Comparison of ENCODE assay signal across 18 cellular contexts in the genomic region with DNA sequence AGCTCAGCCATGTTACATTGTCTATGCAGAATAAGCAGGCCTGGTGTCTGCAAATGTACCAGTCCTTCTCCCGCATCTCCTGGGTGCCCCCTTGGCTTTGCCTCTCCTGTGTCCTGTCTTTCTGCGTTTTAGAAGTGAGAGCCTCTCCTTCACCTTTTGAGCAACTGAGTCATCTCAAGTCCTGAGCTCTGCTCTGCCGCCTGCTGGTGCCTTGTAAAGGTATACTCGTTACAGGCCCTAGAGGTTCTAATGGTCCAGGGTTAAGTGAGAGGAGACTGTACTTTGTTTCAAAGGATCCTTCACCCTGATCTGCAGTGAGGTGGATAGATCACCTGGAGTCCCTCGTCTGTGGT. TPM values are rescaled to one million over a fixed set of nuclear protein-coding genes. Genes with fewer than 3 reads are reported as not detected.
DNase-seq lines count a peak whose midpoint lies in the region; ATAC-seq, FAIRE-seq and TF ChIP-seq lines count a peak whose summit lies in the region.
"Had no signal": no experiment of that assay in that cellular context is flagged by ENCODE, and none has a peak within 500 bp of the region (broad histone marks: within the 10 kb centered on the region; RNA-seq: fewer than 3 reads in every experiment).

No MANE protein-coding gene starts in this region.

- WGBS in trophoblast cell (ENCODE audit: extremely low coverage, insufficient coverage, insufficient read length), result no CpG with 5 or more reads among the region's 5 CpGs

- H3K4ac ChIP-seq in trophoblast cell (ENCODE audit: low read depth, low read length), result no peak overlapping the region

- intact Hi-C loops in activated naive CD4-positive, alpha-beta T cell treated with anti-CD3 and anti-CD28 coated beads for 36 hours (cut with micrococcal nuclease), result loop anchor here (5.0 kb wide), 1 partner anchor 253 kb away; a partner anchor contains a TSS

- no peak overlapping the region for H3K18ac ChIP-seq in trophoblast cell (ENCODE audit: low read length)

- no peaks in the 10 kb centered on the region for H3K79me1 ChIP-seq in trophoblast cell (ENCODE audit: low read length)

- no peaks in the 10 kb centered on the region for H3K27me3 Mint-ChIP-seq in activated naive CD4-positive, alpha-beta T cell treated with anti-CD3 and anti-CD28 coated beads for 36 hours (ENCODE audit: low read depth)

- H3K36me3 ChIP-seq in OCI-LY1 (ENCODE audit: insufficient read depth, low read length) (peaks cover 83% of the 10 kb centered on the region; the same call in 1 of the 2 replicates), bronchial epithelial cell (ENCODE audit: control insufficient read depth, insufficient read depth, low read length) (peaks cover 14% of the 10 kb centered on the region), trophoblast cell (ENCODE audit: control insufficient read depth in 1 of 2, insufficient read depth in 2 of 2, low read length in 2 of 2) (peaks cover 38 to 41% of the 10 kb centered on the region in 2 experiments)

- peaks cover 59% of the 10 kb centered on the region for H3K4me1 Mint-ChIP-seq in activated naive CD4-positive, alpha-beta T cell treated with anti-CD3 and anti-CD28 coated beads for 36 hours (ENCODE audit: low read depth)

- no peak overlapping the region for H2BK120ac ChIP-seq in trophoblast cell (ENCODE audit: insufficient read depth, low read length, poor library complexity)

- no peak overlapping the region for H2BK5ac ChIP-seq in trophoblast cell (ENCODE audit: low read depth, low read length, poor library complexity)

- no peak overlapping the region for H3K23ac ChIP-seq in trophoblast cell (ENCODE audit: low read length)

- peaks cover 26% of the 10 kb centered on the region for H3K36me3 Mint-ChIP-seq in activated naive CD4-positive, alpha-beta T cell treated with anti-CD3 and anti-CD28 coated beads for 36 hours (ENCODE audit: low read depth)

- H2AFZ ChIP-seq in OCI-LY1 (ENCODE audit: low read length) (no peak overlapping the region), trophoblast cell (ENCODE audit: insufficient read depth, low read length, poor library complexity) (no peak overlapping the region)
- H2AFZ ChIP-seq: parathyroid adenoma had no signal

- H3K9me3 ChIP-seq in OCI-LY1 (ENCODE audit: low read length) (no peaks in the 10 kb centered on the region), trophoblast cell (ENCODE audit: insufficient read depth, low read depth, low read length) (no peaks in the 10 kb centered on the region)

- H4K20me1 ChIP-seq in OCI-LY1 (ENCODE audit: insufficient read depth, low read length), result no peaks in the 10 kb centered on the region

- no peak overlapping the region for H3K4me3 Mint-ChIP-seq in activated naive CD4-positive, alpha-beta T cell treated with anti-CD3 and anti-CD28 coated beads for 36 hours

- no peak overlapping the region for H3K9ac ChIP-seq in OCI-LY1 (ENCODE audit: low read length)
- H3K9ac ChIP-seq in trophoblast cell (ENCODE audit: low read length), result no peak overlapping the region
- H3K9ac ChIP-seq: parathyroid adenoma had no signal

- no peak overlapping the region for H3K27ac Mint-ChIP-seq in activated naive CD4-positive, alpha-beta T cell treated with anti-CD3 and anti-CD28 coated beads for 36 hours

- ATAC-seq in GM18861 (IDR thresholded peaks at IDR 0.05; ENCODE audit: unreplicated experiment), result no peak
- ATAC-seq: activated naive CD4-positive, alpha-beta T cell treated with anti-CD3 and anti-CD28 coated beads, Interleukin-2, amount 50 U/mL, for 72 hours had no signal

- H3K4me1 ChIP-seq in OCI-LY1 (ENCODE audit: insufficient read depth, low read length, severe bottlenecking), result peaks cover 20% of the 10 kb centered on the region
- H3K4me1 ChIP-seq in trophoblast cell (ENCODE audit: control insufficient read depth in 1 of 2, insufficient read depth in 2 of 2, low read length in 2 of 2), result no peaks in the 10 kb centered on the region
- H3K4me1 ChIP-seq: parathyroid adenoma had no signal

- no peaks in the 10 kb centered on the region for H3K9me2 ChIP-seq in OCI-LY1 (ENCODE audit: low read depth, low read length)

- H3K4me3 ChIP-seq in OCI-LY1 (ENCODE audit: low read depth, low read length, poor library complexity, severe bottlenecking), result no peak overlapping the region
- no peak overlapping the region for H3K4me3 ChIP-seq in bronchial epithelial cell (ENCODE audit: low read depth, low read length)
- no peak overlapping the region for H3K4me3 ChIP-seq in trophoblast cell (ENCODE audit: low read depth, low read length)

- H3K4me2 ChIP-seq in OCI-LY1 (ENCODE audit: low read length) (no peak overlapping the region), trophoblast cell (ENCODE audit: low read length) (no peak overlapping the region)

- no peak overlapping the region for H3K14ac ChIP-seq in trophoblast cell (ENCODE audit: low read length)

- H3K27ac ChIP-seq in OCI-LY1 (ENCODE audit: low read depth, low read length, poor library complexity, severe bottlenecking), result no peak overlapping the region
- H3K27ac ChIP-seq in trophoblast cell (ENCODE audit: low read depth, low read length), result no peak overlapping the region
- H3K27ac ChIP-seq: epithelial cell of prostate, parathyroid adenoma, RWPE1 had no signal

- CTCF ChIA-PET in activated naive CD4-positive, alpha-beta T cell treated with anti-CD3 and anti-CD28 coated beads for 36 hours (lab: Charles Lee), result interaction anchor here (1.3 to 3.1 kb wide), 2 partner anchors 10 to 16 kb away, joined by 5 to 16 read pairs; no protein-coding TSS in a partner anchor

- no peaks in the 10 kb centered on the region for H3F3A ChIP-seq in OCI-LY1 (ENCODE audit: insufficient read depth, low read length)

- DNase-seq in activated naive CD4-positive, alpha-beta T cell treated with anti-CD3 and anti-CD28 coated beads for 36 hours, result peak; percentile 38
- no peak for DNase-seq in activated naive CD4-positive, alpha-beta T cell treated with anti-CD3 and anti-CD28 coated beads, Interleukin-2, amount 50 U/mL, for 16 hours
- DNase-seq in bronchial epithelial cell (ENCODE audit: low read depth) (peak; percentile 22), trophoblast cell (peak; percentile 8 to 60), DMS79 treated with DMSO at 0.1 percent for 48 hours (lab: John Stamatoyannopoulos, UW) (no peak), cerebellar cortex (ENCODE audit: low spot score) (no peak)
- DNase-seq: cerebellar nuclear complex, kidney glomerular epithelial cell, NCI-H1694 treated with DMSO at 0.1 percent for 48 hours, NCI-H524 treated with DMSO at 0.1 percent for 48 hours, T-helper 1 cell had no signal

- no peaks in the 10 kb centered on the region for H3K9me3 Mint-ChIP-seq in activated naive CD4-positive, alpha-beta T cell treated with anti-CD3 and anti-CD28 coated beads for 36 hours
- H3K9me3 Mint-ChIP-seq: activated naive CD4-positive, alpha-beta T cell treated with anti-CD3 and anti-CD28 coated beads, Interleukin-2, amount 50 U/mL, for 72 hours had no signal

- no peak overlapping the region for H2BK12ac ChIP-seq in trophoblast cell (ENCODE audit: low read length)

- H4K8ac ChIP-seq in trophoblast cell (ENCODE audit: low read depth, low read length), result no peak overlapping the region

- no peak overlapping the region for H2AK5ac ChIP-seq in trophoblast cell (ENCODE audit: low read length)

- no peak for FAIRE-seq in bronchial epithelial cell (lab: Jason Lieb, UNC)

- H3K79me2 ChIP-seq in OCI-LY1 (ENCODE audit: insufficient read depth, low read length), result peaks cover 8% of the 10 kb centered on the region
- no peaks in the 10 kb centered on the region for H3K79me2 ChIP-seq in trophoblast cell (ENCODE audit: control insufficient read depth, insufficient read depth, low read length, poor library complexity)
- H3K79me2 ChIP-seq: parathyroid adenoma had no signal

- H4K91ac ChIP-seq in trophoblast cell (ENCODE audit: low read depth, low read length), result no peak overlapping the region

- TF ChIP-seq CTCF in OCI-LY1 (IDR thresholded peaks at IDR 0.05; ENCODE audit: low read length) (peak; percentile 54), bronchial epithelial cell (IDR thresholded peaks at IDR 0.05; ENCODE audit: insufficient read depth, low read length, severe bottlenecking) (peak; percentile 24)

- no peak overlapping the region for H4K12ac ChIP-seq in trophoblast cell (ENCODE audit: low read depth, low read length)

- no peaks in the 10 kb centered on the region for H3K27me3 ChIP-seq in OCI-LY1 (ENCODE audit: insufficient read depth, low read length)
- H3K27me3 ChIP-seq in bronchial epithelial cell (ENCODE audit: control insufficient read depth, insufficient read depth, low read length), result no peaks in the 10 kb centered on the region
- no peaks in the 10 kb centered on the region for H3K27me3 ChIP-seq in trophoblast cell (ENCODE audit: insufficient read depth, low read length)

RNA-seq across cellular contexts. Expression of a gene that starts 12.6 kb away (rescaled TPM):
- total RNA-seq in activated naive CD4-positive, alpha-beta T cell treated with anti-CD3 and anti-CD28 coated beads for 36 hours, result not detected
- 0.13 TPM in 1 of 2 replicates, not detected in the other for total RNA-seq in bronchial epithelial cell
- polyA plus RNA-seq in trophoblast cell (2013), result 0.04 and 0.08 TPM in 2 replicates
- total RNA-seq: activated naive CD4-positive, alpha-beta T cell treated with anti-CD3 and anti-CD28 coated beads, Interleukin-2, amount 50 U/mL, for 72 hours; LHCN-M2 had no signal

RNA-seq across cellular contexts. Expression of a gene that starts 31.9 kb away (rescaled TPM):
- 10 to 100 TPM; 25.8 to 28.1 TPM for total RNA-seq in activated naive CD4-positive, alpha-beta T cell treated with anti-CD3 and anti-CD28 coated beads for 36 hours
- total RNA-seq in bronchial epithelial cell, result 7.9 and 8.2 TPM in 2 replicates
- polyA plus RNA-seq in trophoblast cell (2013), result 12.9 and 13.5 TPM in 2 replicates

RNA-seq across cellular contexts. Expression of a gene that starts 40.8 kb away (rescaled TPM):
- 100 to 1,000 TPM in 1 of 2 experiments, 10 to 100 TPM in 1; 98.1 to 100 TPM for total RNA-seq in activated naive CD4-positive, alpha-beta T cell treated with anti-CD3 and anti-CD28 coated beads for 36 hours
- total RNA-seq in bronchial epithelial cell, result 177 and 188 TPM in 2 replicates
- polyA plus RNA-seq in trophoblast cell (2013), result 201 and 208 TPM in 2 replicates

Comparison
In these comparisons a context has a peak if more than half of its experiments do, and no peak if none do; other contexts are left out.
1. DNase-seq: peak in activated naive CD4-positive, alpha-beta T cell treated with anti-CD3 and anti-CD28 coated beads for 36 hours (single experiment), bronchial epithelial cell (single experiment) and trophoblast cell (2 of 2); none in activated naive CD4-positive, alpha-beta T cell treated with anti-CD3 and anti-CD28 coated beads, Interleukin-2, amount 50 U/mL, for 16 hours (single experiment), DMS79 treated with DMSO at 0.1 percent for 48 hours (single experiment) and cerebellar cortex (single experiment).